Comparison of ENCODE assay signal across 8 cellular contexts in the genomic region with DNA sequence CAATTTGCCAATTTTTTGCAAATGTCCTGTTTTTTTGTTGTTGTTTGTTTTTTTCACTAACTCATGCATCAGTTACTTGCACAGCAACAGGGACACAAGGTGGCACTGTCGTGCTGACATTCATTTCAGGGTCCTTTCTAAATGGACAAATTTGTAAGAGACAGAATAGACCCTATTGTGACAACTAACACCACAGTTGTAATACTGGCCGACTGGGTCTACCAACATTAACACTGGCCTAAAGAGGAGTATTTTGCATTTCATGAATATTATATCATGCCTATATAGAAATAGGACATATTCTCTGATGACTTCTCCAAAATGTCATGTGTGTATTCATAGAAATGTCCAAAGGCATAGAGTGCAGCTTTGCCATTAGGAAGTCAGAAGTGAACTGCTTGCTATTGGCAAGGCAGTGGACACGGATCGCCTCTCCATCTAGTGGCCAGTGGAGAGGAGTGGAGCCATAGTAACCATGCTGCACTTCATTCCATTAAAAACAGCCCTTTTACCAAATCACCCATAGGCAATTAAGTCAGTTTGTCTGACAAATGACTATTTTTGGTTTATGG. TPM values are rescaled to one million over a fixed set of nuclear protein-coding genes. Genes with fewer than 3 reads are reported as not detected.
DNase-seq lines count a peak whose midpoint lies in the region; ATAC-seq and TF ChIP-seq lines count a peak whose summit lies in the region.

No MANE protein-coding gene starts in this region.

- no peaks in the 10 kb centered on the region for H3K4me1 Mint-ChIP-seq in activated naive CD8-positive, alpha-beta T cell treated with anti-CD3 and anti-CD28 coated beads, Interleukin-2, amount 10 ng/mL, durations not matched to agents 7 days and 5 days

- intact Hi-C loops in head of caudate nucleus (cut with DNase I), result loop anchor here (5.0 to 10.0 kb wide), 3 partner anchors 265 to 710 kb away; no protein-coding TSS in a partner anchor
- intact Hi-C loops in prostate gland (cut with DNase I), result loop anchor here (5.0 to 10.0 kb wide), 3 partner anchors 55 to 708 kb away; partner anchors contain the start of gene ZBTB20

- H3K9me3 ChIP-seq in prostate gland, result no peaks in the 10 kb centered on the region

- no peaks in the 10 kb centered on the region for H3K27me3 Mint-ChIP-seq in activated naive CD8-positive, alpha-beta T cell treated with anti-CD3 and anti-CD28 coated beads, Interleukin-2, amount 10 ng/mL, durations not matched to agents 7 days and 5 days

- no peak overlapping the region for H3K27ac Mint-ChIP-seq in activated naive CD8-positive, alpha-beta T cell treated with anti-CD3 and anti-CD28 coated beads, Interleukin-2, amount 10 ng/mL, durations not matched to agents 7 days and 5 days

- no peaks in the 10 kb centered on the region for H3K36me3 Mint-ChIP-seq in activated naive CD8-positive, alpha-beta T cell treated with anti-CD3 and anti-CD28 coated beads, Interleukin-2, amount 10 ng/mL, durations not matched to agents 7 days and 5 days

- no peak for TF ChIP-seq POLR2A in prostate gland (IDR thresholded peaks at IDR 0.05)

- POLR2A ChIA-PET in activated naive CD8-positive, alpha-beta T cell treated with anti-CD3 and anti-CD28 coated beads, Interleukin-2, amount 10 ng/mL, durations not matched to agents 7 days and 5 days (lab: Charles Lee), result interaction anchor here (1.2 kb wide), 1 partner anchor 54 kb away, joined by 3 read pairs; no protein-coding TSS in a partner anchor

- WGBS in prostate gland, result 18% methylated on average over 4 of the region's 4 CpGs

- peak overlapping the region; percentile 10 to 29 for H3K27ac ChIP-seq in prostate gland

- no peak overlapping the region for H3K4me3 ChIP-seq in Jurkat, Clone E6-1 (ENCODE audit: low read length)
- H3K4me3 ChIP-seq in prostate gland, result no peak overlapping the region

- H3K4me3 Mint-ChIP-seq in activated naive CD8-positive, alpha-beta T cell treated with anti-CD3 and anti-CD28 coated beads, Interleukin-2, amount 10 ng/mL, durations not matched to agents 7 days and 5 days, result no peak overlapping the region

- H3K27me3 ChIP-seq in prostate gland (replicated peaks; ENCODE audit: insufficient read depth), result no peaks in the 10 kb centered on the region

- no peaks in the 10 kb centered on the region for H3K9me3 Mint-ChIP-seq in activated naive CD8-positive, alpha-beta T cell treated with anti-CD3 and anti-CD28 coated beads, Interleukin-2, amount 10 ng/mL, durations not matched to agents 7 days and 5 days

- DNase-seq in DMS114 treated with DMSO at 0.1 percent for 48 hours (lab: John Stamatoyannopoulos, UW; ENCODE audit: unreplicated experiment), result peak; percentile 24
- peak; percentile 32 for DNase-seq in Jurkat, Clone E6-1 (ENCODE audit: low read depth, low spot score)
- peak; percentile 43 for DNase-seq in RPMI8226
- DNase-seq in activated naive CD8-positive, alpha-beta T cell treated with anti-CD3 and anti-CD28 coated beads, Interleukin-2, amount 10 ng/mL, durations not matched to agents 7 days and 5 days, result peak; percentile 52
- peak; percentile 53 to 91 (median 81) for DNase-seq in head of caudate nucleus
- peak; percentile 62 for DNase-seq in prostate gland (ENCODE audit: low spot score)
- DNase-seq in 8988T, result no peak

- peaks cover 4% of the 10 kb centered on the region for H3K4me1 ChIP-seq in prostate gland (replicated peaks)

- ATAC-seq in GM21367 (IDR thresholded peaks at IDR 0.05; ENCODE audit: unreplicated experiment), result peak; percentile 77
- no peak for ATAC-seq in activated naive CD8-positive, alpha-beta T cell treated with anti-CD3 and anti-CD28 coated beads, Interleukin-2, amount 10 ng/mL, durations not matched to agents 7 days and 5 days (ENCODE audit: low read depth)

- peak; percentile 24 to 75 (median 64) for TF ChIP-seq CTCF in prostate gland (IDR thresholded peaks at IDR 0.05)

- H3K36me3 ChIP-seq in prostate gland, result no peaks in the 10 kb centered on the region

RNA-seq across cellular contexts. Expression of gene ZBTB20, which starts 54.8 kb away (rescaled TPM):
- 2.5 TPM for polyA plus RNA-seq in Jurkat, Clone E6-1 (2012; ENCODE audit: insufficient read depth, insufficient read length)
- total RNA-seq in activated naive CD8-positive, alpha-beta T cell treated with anti-CD3 and anti-CD28 coated beads, Interleukin-2, amount 10 ng/mL, durations not matched to agents 7 days and 5 days, result 10 to 100 TPM; 27.4 to 31.3 TPM
- 100 to 1,000 TPM; 111 to 189 TPM for total RNA-seq in prostate gland
